1 cellular context compared by ENCODE assay signal in the genomic region with DNA sequence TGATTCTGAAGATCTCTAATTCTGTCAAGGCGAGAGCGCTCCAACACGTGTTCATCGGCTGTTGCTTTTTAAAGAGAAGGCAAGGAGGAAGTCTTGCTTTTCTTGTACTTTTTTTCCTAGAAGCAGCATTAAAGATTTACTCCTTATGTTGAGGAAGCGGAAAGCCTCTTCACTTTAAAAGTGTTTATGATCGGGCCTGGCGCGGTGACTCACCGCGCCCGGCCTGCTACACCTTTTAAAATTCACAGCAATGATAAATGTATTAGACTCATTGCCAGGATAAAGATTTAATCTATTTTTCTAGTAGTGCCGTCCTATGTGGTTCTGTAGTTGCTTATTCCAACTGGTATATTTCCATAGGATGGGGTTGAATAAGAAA.
TF ChIP-seq lines count a peak whose summit lies in the region.

No MANE protein-coding gene starts in this region.

TF ChIP-seq in K562, 482 proteins besides CTCF, POLR2A, EP300 and RAD21 (continued from another document):
- TF ChIP-seq, protein P1, sequence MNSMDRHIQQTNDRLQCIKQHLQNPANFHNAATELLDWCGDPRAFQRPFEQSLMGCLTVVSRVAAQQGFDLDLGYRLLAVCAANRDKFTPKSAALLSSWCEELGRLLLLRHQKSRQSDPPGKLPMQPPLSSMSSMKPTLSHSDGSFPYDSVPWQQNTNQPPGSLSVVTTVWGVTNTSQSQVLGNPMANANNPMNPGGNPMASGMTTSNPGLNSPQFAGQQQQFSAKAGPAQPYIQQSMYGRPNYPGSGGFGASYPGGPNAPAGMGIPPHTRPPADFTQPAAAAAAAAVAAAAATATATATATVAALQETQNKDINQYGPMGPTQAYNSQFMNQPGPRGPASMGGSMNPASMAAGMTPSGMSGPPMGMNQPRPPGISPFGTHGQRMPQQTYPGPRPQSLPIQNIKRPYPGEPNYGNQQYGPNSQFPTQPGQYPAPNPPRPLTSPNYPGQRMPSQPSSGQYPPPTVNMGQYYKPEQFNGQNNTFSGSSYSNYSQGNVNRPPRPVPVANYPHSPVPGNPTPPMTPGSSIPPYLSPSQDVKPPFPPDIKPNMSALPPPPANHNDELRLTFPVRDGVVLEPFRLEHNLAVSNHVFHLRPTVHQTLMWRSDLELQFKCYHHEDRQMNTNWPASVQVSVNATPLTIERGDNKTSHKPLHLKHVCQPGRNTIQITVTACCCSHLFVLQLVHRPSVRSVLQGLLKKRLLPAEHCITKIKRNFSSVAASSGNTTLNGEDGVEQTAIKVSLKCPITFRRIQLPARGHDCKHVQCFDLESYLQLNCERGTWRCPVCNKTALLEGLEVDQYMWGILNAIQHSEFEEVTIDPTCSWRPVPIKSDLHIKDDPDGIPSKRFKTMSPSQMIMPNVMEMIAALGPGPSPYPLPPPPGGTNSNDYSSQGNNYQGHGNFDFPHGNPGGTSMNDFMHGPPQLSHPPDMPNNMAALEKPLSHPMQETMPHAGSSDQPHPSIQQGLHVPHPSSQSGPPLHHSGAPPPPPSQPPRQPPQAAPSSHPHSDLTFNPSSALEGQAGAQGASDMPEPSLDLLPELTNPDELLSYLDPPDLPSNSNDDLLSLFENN (IDR thresholded peaks at IDR 0.05; ENCODE audit: low read depth in 2 of 2, low read length in 2 of 2) = no peak
- TF ChIP-seq PHB2 (IDR thresholded peaks at IDR 0.05; ENCODE audit: low read depth) (no peak), MCM5 (IDR thresholded peaks at IDR 0.05; ENCODE audit: low read depth) (no peak), GATAD2A (IDR thresholded peaks at IDR 0.05) (no peak), TCFL5 (CRISPR knock-in tag; conservative IDR thresholded peaks at IDR 0.05) (no peak), NR2C2 (CRISPR knock-in tag; IDR thresholded peaks at IDR 0.05) (no peak), NR2C2 (tag; IDR thresholded peaks at IDR 0.05) (no peak), ZNF224 (CRISPR knock-in tag; IDR thresholded peaks at IDR 0.05) (no peak), NR2F6 (CRISPR knock-in tag; IDR thresholded peaks at IDR 0.05) (no peak), MEF2A (IDR thresholded peaks at IDR 0.05; ENCODE audit: control insufficient read depth, low read depth, low read length) (no peak), ZNF445 (CRISPR knock-in tag; IDR thresholded peaks at IDR 0.05; ENCODE audit: low read depth) (no peak), MTA2 (IDR thresholded peaks at IDR 0.05; ENCODE audit: low read depth) (no peak), ARID1B (IDR thresholded peaks at IDR 0.05) (no peak), ZNF274 (IDR thresholded peaks at IDR 0.05; ENCODE audit: borderline replicate concordance, low read depth, low read length) (no peak), MNT (conservative IDR thresholded peaks at IDR 0.05) (peak in 1 of 2 experiments; percentile 60; a peak in 1 of 4 replicates), ZNF57 (CRISPR knock-in tag; IDR thresholded peaks at IDR 0.05) (no peak), PHF21A (IDR thresholded peaks at IDR 0.05; ENCODE audit: borderline replicate concordance, low read depth) (no peak), SNAPC5 (CRISPR knock-in tag; IDR thresholded peaks at IDR 0.05) (no peak), ZNF583 (CRISPR knock-in tag; IDR thresholded peaks at IDR 0.05) (no peak), POLR2B (IDR thresholded peaks at IDR 0.05; ENCODE audit: low read depth, partially characterized antibody) (no peak), MEF2D (tag; conservative IDR thresholded peaks at IDR 0.05; ENCODE audit: low read depth) (no peak), ATF2 (CRISPR knock-in tag; IDR thresholded peaks at IDR 0.05) (no peak), BRD4 (IDR thresholded peaks at IDR 0.05) (peak; percentile 49; the same call in 1 of the 2 replicates), MAFK (IDR thresholded peaks at IDR 0.05; ENCODE audit: low read length) (no peak), PTBP1 (IDR thresholded peaks at IDR 0.05; ENCODE audit: low read depth, low read length) (no peak), HNRNPK (IDR thresholded peaks at IDR 0.05; ENCODE audit: low read depth, low read length, poor library complexity, severe bottlenecking) (no peak)
- TF ChIP-seq, protein P2, sequence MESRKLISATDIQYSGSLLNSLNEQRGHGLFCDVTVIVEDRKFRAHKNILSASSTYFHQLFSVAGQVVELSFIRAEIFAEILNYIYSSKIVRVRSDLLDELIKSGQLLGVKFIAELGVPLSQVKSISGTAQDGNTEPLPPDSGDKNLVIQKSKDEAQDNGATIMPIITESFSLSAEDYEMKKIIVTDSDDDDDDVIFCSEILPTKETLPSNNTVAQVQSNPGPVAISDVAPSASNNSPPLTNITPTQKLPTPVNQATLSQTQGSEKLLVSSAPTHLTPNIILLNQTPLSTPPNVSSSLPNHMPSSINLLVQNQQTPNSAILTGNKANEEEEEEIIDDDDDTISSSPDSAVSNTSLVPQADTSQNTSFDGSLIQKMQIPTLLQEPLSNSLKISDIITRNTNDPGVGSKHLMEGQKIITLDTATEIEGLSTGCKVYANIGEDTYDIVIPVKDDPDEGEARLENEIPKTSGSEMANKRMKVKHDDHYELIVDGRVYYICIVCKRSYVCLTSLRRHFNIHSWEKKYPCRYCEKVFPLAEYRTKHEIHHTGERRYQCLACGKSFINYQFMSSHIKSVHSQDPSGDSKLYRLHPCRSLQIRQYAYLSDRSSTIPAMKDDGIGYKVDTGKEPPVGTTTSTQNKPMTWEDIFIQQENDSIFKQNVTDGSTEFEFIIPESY (CRISPR knock-in tag; IDR thresholded peaks at IDR 0.05) = no peak
- TF ChIP-seq, protein P3, sequence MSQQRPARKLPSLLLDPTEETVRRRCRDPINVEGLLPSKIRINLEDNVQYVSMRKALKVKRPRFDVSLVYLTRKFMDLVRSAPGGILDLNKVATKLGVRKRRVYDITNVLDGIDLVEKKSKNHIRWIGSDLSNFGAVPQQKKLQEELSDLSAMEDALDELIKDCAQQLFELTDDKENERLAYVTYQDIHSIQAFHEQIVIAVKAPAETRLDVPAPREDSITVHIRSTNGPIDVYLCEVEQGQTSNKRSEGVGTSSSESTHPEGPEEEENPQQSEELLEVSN (IDR thresholded peaks at IDR 0.05; ENCODE audit: borderline replicate concordance in 1 of 2, extremely low read depth in 1 of 2, insufficient read depth in 1 of 2, insufficient read length in 1 of 2, low read depth in 1 of 2, low read length in 1 of 2, poor library complexity in 1 of 2, severe bottlenecking in 1 of 2) = peak in 1 of 2 experiments; percentile 5
- TF ChIP-seq, protein P4, sequence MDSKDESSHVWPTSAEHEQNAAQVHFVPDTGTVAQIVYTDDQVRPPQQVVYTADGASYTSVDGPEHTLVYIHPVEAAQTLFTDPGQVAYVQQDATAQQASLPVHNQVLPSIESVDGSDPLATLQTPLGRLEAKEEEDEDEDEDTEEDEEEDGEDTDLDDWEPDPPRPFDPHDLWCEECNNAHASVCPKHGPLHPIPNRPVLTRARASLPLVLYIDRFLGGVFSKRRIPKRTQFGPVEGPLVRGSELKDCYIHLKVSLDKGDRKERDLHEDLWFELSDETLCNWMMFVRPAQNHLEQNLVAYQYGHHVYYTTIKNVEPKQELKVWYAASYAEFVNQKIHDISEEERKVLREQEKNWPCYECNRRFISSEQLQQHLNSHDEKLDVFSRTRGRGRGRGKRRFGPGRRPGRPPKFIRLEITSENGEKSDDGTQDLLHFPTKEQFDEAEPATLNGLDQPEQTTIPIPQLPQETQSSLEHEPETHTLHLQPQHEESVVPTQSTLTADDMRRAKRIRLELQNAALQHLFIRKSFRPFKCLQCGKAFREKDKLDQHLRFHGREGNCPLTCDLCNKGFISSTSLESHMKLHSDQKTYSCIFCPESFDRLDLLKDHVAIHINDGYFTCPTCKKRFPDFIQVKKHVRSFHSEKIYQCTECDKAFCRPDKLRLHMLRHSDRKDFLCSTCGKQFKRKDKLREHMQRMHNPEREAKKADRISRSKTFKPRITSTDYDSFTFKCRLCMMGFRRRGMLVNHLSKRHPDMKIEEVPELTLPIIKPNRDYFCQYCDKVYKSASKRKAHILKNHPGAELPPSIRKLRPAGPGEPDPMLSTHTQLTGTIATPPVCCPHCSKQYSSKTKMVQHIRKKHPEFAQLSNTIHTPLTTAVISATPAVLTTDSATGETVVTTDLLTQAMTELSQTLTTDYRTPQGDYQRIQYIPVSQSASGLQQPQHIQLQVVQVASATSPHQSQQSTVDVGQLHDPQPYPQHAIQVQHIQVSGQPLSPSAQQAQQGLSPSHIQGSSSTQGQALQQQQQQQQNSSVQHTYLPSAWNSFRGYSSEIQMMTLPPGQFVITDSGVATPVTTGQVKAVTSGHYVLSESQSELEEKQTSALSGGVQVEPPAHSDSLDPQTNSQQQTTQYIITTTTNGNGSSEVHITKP (IDR thresholded peaks at IDR 0.05; ENCODE audit: partially characterized antibody) = no peak
